In genomic region chr14:94423465-94424056, GRCh38 we compare ENCODE assay signal across 8 cellular contexts. TPM values are rescaled to one million over a fixed set of nuclear protein-coding genes. Genes with fewer than 3 reads are reported as not detected.
DNase-seq lines count a peak whose midpoint lies in the region; ATAC-seq and TF ChIP-seq lines count a peak whose summit lies in the region.

No MANE protein-coding gene starts in this region.

- no peaks in the 10 kb centered on the region for H3K27me3 ChIP-seq in HAP-1 (ENCODE audit: low read depth)
- H3K27me3 ChIP-seq in NT2/D1 (ENCODE audit: insufficient read depth, insufficient read length) = no peaks in the 10 kb centered on the region
- H3K27me3 ChIP-seq in heart right ventricle = peaks cover 0 to 62% (median 37%) of the 10 kb centered on the region in 7 donors

- DNase-seq in DMS 273 treated with DMSO at 0.1 percent for 48 hours (lab: John Stamatoyannopoulos, UW) (peak; percentile 6), HAP-1 (ENCODE audit: low spot score in 2 of 2) (peak; percentile 80 to 92), NT2/D1 (ENCODE audit: low read depth, low spot score) (peak; percentile 68), heart right ventricle (peak; percentile 55 to 67), putamen (ENCODE audit: low spot score) (peak; percentile 33), NCI-H345 (lab: John Stamatoyannopoulos, UW) (no peak)
- DNase-seq in activated naive CD4-positive, alpha-beta T cell treated with anti-CD3 and anti-CD28 coated beads for 36 hours = peak; percentile 79

- in situ Hi-C loops in HAP-1 (cut with MboI; ENCODE audit: low sequenced_read_pairs) = no loop called here

- H3K4me3 ChIP-seq in HAP-1 = no peak overlapping the region
- no peak overlapping the region for H3K4me3 ChIP-seq in NT2/D1 (ENCODE audit: insufficient read length, low read depth)
- no peak overlapping the region for H3K4me3 ChIP-seq in heart right ventricle

- peak; percentile 14 to 74 (median 55) for TF ChIP-seq CTCF in heart right ventricle (IDR thresholded peaks at IDR 0.05)

- H3K9ac ChIP-seq in NT2/D1 (ENCODE audit: insufficient read length, low read depth) = no peak overlapping the region

- peaks cover 8% of the 10 kb centered on the region for H3K4me1 ChIP-seq in HAP-1
- no peaks in the 10 kb centered on the region for H3K4me1 ChIP-seq in NT2/D1 (ENCODE audit: insufficient read depth, insufficient read length)
- peaks cover 0 to 7% (median 0%) of the 10 kb centered on the region in 9 donors for H3K4me1 ChIP-seq in heart right ventricle

- peaks cover 25% of the 10 kb centered on the region for H3K27me3 Mint-ChIP-seq in activated naive CD4-positive, alpha-beta T cell treated with anti-CD3 and anti-CD28 coated beads for 36 hours (ENCODE audit: low read depth)

- WGBS in heart right ventricle, 2 donors = 10 to 11% methylated on average over 13 of the region's 13 CpGs

- H3K9me3 ChIP-seq in HAP-1 = no peaks in the 10 kb centered on the region
- H3K9me3 ChIP-seq in NT2/D1 (ENCODE audit: insufficient read depth, low read length) = peaks cover 8% of the 10 kb centered on the region; the same call in 1 of the 2 replicates
- H3K9me3 ChIP-seq in heart right ventricle = peaks cover 0 to 2% (median 0%) of the 10 kb centered on the region in 11 donors

- no peak overlapping the region for H3K27ac Mint-ChIP-seq in activated naive CD4-positive, alpha-beta T cell treated with anti-CD3 and anti-CD28 coated beads for 36 hours

- ATAC-seq in heart right ventricle (peak in 2 of 8 donors; percentile 33 to 55), HG03460 (IDR thresholded peaks at IDR 0.05; ENCODE audit: unreplicated experiment) (no peak)

- H3K36me3 ChIP-seq in HAP-1 (replicated peaks) (no peaks in the 10 kb centered on the region), NT2/D1 (ENCODE audit: insufficient read depth, insufficient read length, low read length) (no peaks in the 10 kb centered on the region), heart right ventricle (no peaks in the 10 kb centered on the region)

- no peaks in the 10 kb centered on the region for H3K4me1 Mint-ChIP-seq in activated naive CD4-positive, alpha-beta T cell treated with anti-CD3 and anti-CD28 coated beads for 36 hours (ENCODE audit: low read depth)

- H3K27ac ChIP-seq in heart right ventricle = no peak overlapping the region

- no peak overlapping the region for H3K4me3 Mint-ChIP-seq in activated naive CD4-positive, alpha-beta T cell treated with anti-CD3 and anti-CD28 coated beads for 36 hours

- H3K9me3 Mint-ChIP-seq in activated naive CD4-positive, alpha-beta T cell treated with anti-CD3 and anti-CD28 coated beads for 36 hours = peaks cover 2% of the 10 kb centered on the region

- CTCF ChIA-PET in activated naive CD4-positive, alpha-beta T cell treated with anti-CD3 and anti-CD28 coated beads for 36 hours (lab: Charles Lee) = interaction anchor here (0.6 to 1.6 kb wide), 4 partner anchors 11 to 81 kb away, joined by 3 to 12 read pairs (median 5); no protein-coding TSS in a partner anchor

- H3K36me3 Mint-ChIP-seq in activated naive CD4-positive, alpha-beta T cell treated with anti-CD3 and anti-CD28 coated beads for 36 hours (ENCODE audit: low read depth) = no peaks in the 10 kb centered on the region

- intact Hi-C loops in activated naive CD4-positive, alpha-beta T cell treated with anti-CD3 and anti-CD28 coated beads for 36 hours (cut with micrococcal nuclease) = loop anchor here (1.0 to 2.0 kb wide), 2 partner anchors 63 to 125 kb away; no protein-coding TSS in a partner anchor
- intact Hi-C loops in heart right ventricle (cut with DNase I) = loop anchor here in 3 of 10 donors (2.0 to 10.0 kb wide), 3 partner anchors 61 to 64 kb away; no protein-coding TSS in a partner anchor

RNA-seq across cellular contexts. Expression of gene SERPINA11, which starts 29.0 kb away (rescaled TPM):
- not detected for total RNA-seq in activated naive CD4-positive, alpha-beta T cell treated with anti-CD3 and anti-CD28 coated beads for 36 hours
- not detected for total RNA-seq in heart right ventricle
- not detected for polyA plus RNA-seq in heart right ventricle

RNA-seq across cellular contexts. Expression of gene SERPINA1, which starts 35.2 kb away (rescaled TPM):
- total RNA-seq in activated naive CD4-positive, alpha-beta T cell treated with anti-CD3 and anti-CD28 coated beads for 36 hours = 1 to 10 TPM; 3.1 to 4.3 TPM
- 10 to 100 TPM in 1 of 10 donors, 1 to 10 TPM in 9; 1.9 to 38.3 (median 3.8) TPM for total RNA-seq in heart right ventricle
- polyA plus RNA-seq in heart right ventricle = 1 to 10 TPM; 1.1 to 8.7 TPM

RNA-seq across cellular contexts. Expression of gene SERPINA9, which starts 52.4 kb away (rescaled TPM):
- total RNA-seq in activated naive CD4-positive, alpha-beta T cell treated with anti-CD3 and anti-CD28 coated beads for 36 hours = not detected
- total RNA-seq in heart right ventricle = not detected
- not detected for polyA plus RNA-seq in heart right ventricle

RNA-seq across cellular contexts. Expression of gene SERPINA2, which starts 57.1 kb away (rescaled TPM):
- not detected for total RNA-seq in activated naive CD4-positive, alpha-beta T cell treated with anti-CD3 and anti-CD28 coated beads for 36 hours
- not detected for total RNA-seq in heart right ventricle
- polyA plus RNA-seq in heart right ventricle = not detected
